Comparison of ENCODE assay signal across 31 cellular contexts in the genomic region with DNA sequence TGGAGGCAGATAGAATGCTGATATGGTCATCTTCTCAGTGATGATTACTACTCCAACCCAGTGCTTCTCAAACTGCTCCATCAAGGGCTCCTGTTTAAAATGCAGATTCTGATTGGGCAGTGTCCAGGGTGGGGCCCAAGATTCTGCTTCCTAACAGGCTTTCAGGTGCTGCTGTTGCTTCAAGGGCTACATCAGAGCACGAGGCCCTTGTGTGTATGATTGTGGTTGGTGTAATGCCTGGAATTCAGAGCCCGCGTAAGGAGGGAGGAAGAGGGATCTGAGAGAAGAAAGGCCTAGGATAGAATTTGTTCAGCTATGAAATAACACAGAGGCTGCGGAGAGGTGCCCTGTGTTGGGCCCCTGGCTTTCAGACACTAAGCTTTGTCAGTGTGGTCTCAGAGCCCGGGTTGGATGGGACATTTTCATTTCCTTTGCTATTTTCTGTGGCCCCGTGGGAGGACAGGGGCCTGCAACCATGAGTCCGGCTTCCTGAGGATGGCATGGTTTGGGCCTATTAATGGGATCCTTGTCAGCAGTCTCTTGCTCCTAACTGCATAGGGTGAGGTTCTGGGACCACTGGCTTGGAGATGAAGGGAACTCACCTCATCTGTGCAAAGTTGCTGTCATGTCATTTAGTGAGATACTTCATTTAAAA. TPM values are rescaled to one million over a fixed set of nuclear protein-coding genes. Genes with fewer than 3 reads are reported as not detected.
DNase-seq lines count a peak whose midpoint lies in the region; ATAC-seq, FAIRE-seq and TF ChIP-seq lines count a peak whose summit lies in the region.
"Had no signal": no experiment of that assay in that cellular context is flagged by ENCODE, and none has a peak within 500 bp of the region (broad histone marks: within the 10 kb centered on the region; RNA-seq: fewer than 3 reads in every experiment).

No MANE protein-coding gene starts in this region.

- no peaks in the 10 kb centered on the region for H4K20me1 ChIP-seq in K562 (replicated peaks; ENCODE audit: control insufficient read depth, insufficient read depth, low read length)

- H3K79me2 ChIP-seq in K562 (ENCODE audit: control insufficient read depth, insufficient read depth, low read length): no peaks in the 10 kb centered on the region

- no peaks in the 10 kb centered on the region for H3K4me1 ChIP-seq in right atrium auricular region
- H3K4me1 ChIP-seq in heart left ventricle: peaks cover 0 to 7% (median 0%) of the 10 kb centered on the region in 12 donors
- H3K4me1 ChIP-seq in K562 (replicated peaks in 1 of 2; ENCODE audit: control insufficient read depth in 2 of 2, insufficient read depth in 2 of 2, low read length in 2 of 2): no peaks in the 10 kb centered on the region
- no peaks in the 10 kb centered on the region for H3K4me1 ChIP-seq in aorta (ENCODE audit: control insufficient read depth in 1 of 2, insufficient read depth in 2 of 2, low read length in 2 of 2)
- H3K4me1 ChIP-seq: esophagus squamous epithelium, SJSA1 had no signal

- H3K4me3 ChIP-seq in right atrium auricular region (no peak overlapping the region), heart left ventricle (no peak overlapping the region), K562 (no peak overlapping the region), aorta (ENCODE audit: low read length in 2 of 2) (no peak overlapping the region)
- H3K4me3 ChIP-seq: cardiac muscle cell, coronary artery, esophagus squamous epithelium, SJSA1, smooth muscle cell had no signal

- intact Hi-C loops in heart left ventricle (cut with DNase I) (no loop called here), K562 (cut with micrococcal nuclease) (no loop called here), aorta (cut with DNase I) (no loop called here)

- H3K36me3 Mint-ChIP-seq in nephron progenitor cell (ENCODE audit: low read depth) (peaks cover 41% of the 10 kb centered on the region), glutamatergic neuron (ENCODE audit: unreplicated experiment) (peaks cover 14% of the 10 kb centered on the region), endothelial cell (ENCODE audit: low read depth, unreplicated experiment) (peaks cover 23% of the 10 kb centered on the region)

- H3K4me2 ChIP-seq in K562 (ENCODE audit: insufficient read depth, low read length): no peak overlapping the region
- H3K4me2 ChIP-seq: smooth muscle cell had no signal

- DNase-seq in right atrium auricular region (ENCODE audit: low spot score) (peak; percentile 50), heart left ventricle (no peak), K562 (ENCODE audit: extremely low read depth in 1 of 4, low spot score in 3 of 4) (no peak), nephron progenitor cell (no peak), aorta (peak; percentile 8 to 17), glutamatergic neuron (no peak), endothelial cell (ENCODE audit: low spot score) (no peak)
- DNase-seq: activated CD8-positive, alpha-beta T cell treated with anti-CD3 and anti-CD28 coated beads for 36 hours; activated T-cell treated with anti-CD3 and anti-CD28 coated beads for 4 hours; amygdala; COR-L47; esophagus squamous epithelium; GDM1; hippocampal formation; left cardiac atrium; NCI-H1417; NCI-H345; occipital lobe; stimulated activated CD4-positive, alpha-beta T cell treated with anti-CD3 and anti-CD28 coated beads, Interleukin-1b, Interleukin-23, amount 100 ng/mL, for 48 hours; stimulated activated CD8-positive, alpha-beta memory T cell treated with anti-CD3 and anti-CD28 coated beads, Interleukin-4, amount 100 ng/mL, for 48 hours had no signal

- H3K4me1 Mint-ChIP-seq in nephron progenitor cell (peaks cover 12% of the 10 kb centered on the region), glutamatergic neuron (ENCODE audit: low read depth, unreplicated experiment) (peaks cover 6% of the 10 kb centered on the region), endothelial cell (ENCODE audit: unreplicated experiment) (no peaks in the 10 kb centered on the region)
- H3K4me1 Mint-ChIP-seq: B cell had no signal

- 83 to 90% (median 86%) methylated on average over 7 of the region's 7 CpGs for WGBS in heart left ventricle, 4 donors
- 91% methylated on average over 7 of the region's 7 CpGs for WGBS in K562 (ENCODE audit: insufficient coverage, low coverage, missing lambda C conversion rate)
- WGBS in aorta, 2 donors: 83 to 86% methylated on average over 7 of the region's 7 CpGs

- no peaks in the 10 kb centered on the region for H3K9me3 Mint-ChIP-seq in nephron progenitor cell
- peaks cover 6% of the 10 kb centered on the region for H3K9me3 Mint-ChIP-seq in glutamatergic neuron (ENCODE audit: unreplicated experiment)
- H3K9me3 Mint-ChIP-seq in endothelial cell (ENCODE audit: unreplicated experiment): no peaks in the 10 kb centered on the region
- H3K9me3 Mint-ChIP-seq: activated CD8-positive, alpha-beta T cell treated with anti-CD3 and anti-CD28 coated beads for 36 hours; type B pancreatic cell had no signal

- no peak for FAIRE-seq in K562 (lab: Jason Lieb, UNC)
- FAIRE-seq: frontal cortex, RCC 7860, TTC549 had no signal

- in situ Hi-C loops in K562 (cut with MboI): no loop called here

- ATAC-seq in heart left ventricle: no peak
- peak; percentile 19 for ATAC-seq in K562
- ATAC-seq in aorta (ENCODE audit: low FRiP score): no peak
- ATAC-seq in GM19035 (IDR thresholded peaks at IDR 0.05; ENCODE audit: unreplicated experiment): no peak
- ATAC-seq: activated CD4-positive, CD25-positive, alpha-beta regulatory T cell treated with anti-CD3 and anti-CD28 coated beads, Interleukin-2, amount 50 U/mL, for 24 hours; activated CD8-positive, alpha-beta T cell treated with anti-CD3 and anti-CD28 coated beads for 36 hours; left cardiac atrium had no signal

- BruUV-seq in K562 (replicated peaks; lab: Mats Ljungman, UMichigan): no TSS peak

- no peaks in the 10 kb centered on the region for H3K9me1 ChIP-seq in K562 (ENCODE audit: control insufficient read depth, insufficient read depth, low read length)

- H3K27me3 ChIP-seq in right atrium auricular region: no peaks in the 10 kb centered on the region
- no peaks in the 10 kb centered on the region for H3K27me3 ChIP-seq in heart left ventricle
- H3K27me3 ChIP-seq in K562 (ENCODE audit: control insufficient read depth in 2 of 2, insufficient read depth in 2 of 2, low read length in 2 of 2): no peaks in the 10 kb centered on the region
- no peaks in the 10 kb centered on the region for H3K27me3 ChIP-seq in aorta (ENCODE audit: control insufficient read depth in 1 of 2, insufficient read depth in 2 of 2, low read length in 1 of 2)
- H3K27me3 ChIP-seq: cardiac muscle cell, esophagus squamous epithelium, SJSA1 had no signal

- H3K4me3 Mint-ChIP-seq in nephron progenitor cell (no peak overlapping the region), glutamatergic neuron (ENCODE audit: unreplicated experiment) (no peak overlapping the region), endothelial cell (ENCODE audit: unreplicated experiment) (no peak overlapping the region)
- H3K4me3 Mint-ChIP-seq: activated CD8-positive, alpha-beta T cell treated with anti-CD3 and anti-CD28 coated beads for 36 hours; B cell; type B pancreatic cell had no signal

- no peak overlapping the region for H2AFZ ChIP-seq in K562 (ENCODE audit: low read depth, low read length)

- CTCF ChIA-PET in K562 (lab: Yijun Ruan, JAX; ENCODE audit: low intra/inter-chr PET ratio): no interaction called here

- H3K27me3 Mint-ChIP-seq in nephron progenitor cell (ENCODE audit: low read depth, poor library complexity): peaks cover 10% of the 10 kb centered on the region
- H3K27me3 Mint-ChIP-seq in glutamatergic neuron (ENCODE audit: unreplicated experiment): peaks cover 5% of the 10 kb centered on the region
- H3K27me3 Mint-ChIP-seq in endothelial cell (ENCODE audit: unreplicated experiment): peaks cover 3% of the 10 kb centered on the region
- H3K27me3 Mint-ChIP-seq: activated CD8-positive, alpha-beta T cell treated with anti-CD3 and anti-CD28 coated beads for 36 hours; B cell; type B pancreatic cell had no signal

- no peak for TF ChIP-seq RAD21 in K562 (CRISPR knock-in tag; conservative IDR thresholded peaks at IDR 0.05 in 1 of 2, IDR thresholded peaks at IDR 0.05 in 1 of 2)

- H3K27ac Mint-ChIP-seq in nephron progenitor cell (peak overlapping the region; percentile 83), glutamatergic neuron (ENCODE audit: unreplicated experiment) (no peak overlapping the region), endothelial cell (ENCODE audit: unreplicated experiment) (no peak overlapping the region)
- H3K27ac Mint-ChIP-seq: activated CD8-positive, alpha-beta T cell treated with anti-CD3 and anti-CD28 coated beads for 36 hours; B cell; type B pancreatic cell had no signal

- H3K27ac ChIP-seq in right atrium auricular region (no peak overlapping the region), heart left ventricle (no peak overlapping the region), K562 (ENCODE audit: extremely low read depth, low read depth, low read length) (no peak overlapping the region), aorta (ENCODE audit: low read depth in 1 of 2, low read length in 2 of 2) (no peak overlapping the region)
- H3K27ac ChIP-seq: cardiac muscle cell, coronary artery, esophagus squamous epithelium, SJSA1 had no signal

- H3K36me3 ChIP-seq in right atrium auricular region: no peaks in the 10 kb centered on the region
- H3K36me3 ChIP-seq in heart left ventricle: peaks cover 0 to 27% (median 10%) of the 10 kb centered on the region in 9 donors
- peaks cover 33% of the 10 kb centered on the region; the same call in 2 of the 3 replicates for H3K36me3 ChIP-seq in K562 (ENCODE audit: control insufficient read depth, insufficient read depth, low read length)
- peaks cover 0 to 2% of the 10 kb centered on the region in 2 donors for H3K36me3 ChIP-seq in aorta (ENCODE audit: control insufficient read depth in 1 of 2, insufficient read depth in 2 of 2, low read length in 1 of 2)
- H3K36me3 ChIP-seq: cardiac muscle cell had no signal

- TF ChIP-seq POLR2A in heart left ventricle (IDR thresholded peaks at IDR 0.05) (no peak), K562 (conservative IDR thresholded peaks at IDR 0.05) (no peak)

- POLR2A ChIA-PET in K562 (lab: Yijun Ruan, JAX): interaction anchor here (0.7 to 1.2 kb wide), 3 partner anchors 8 to 25 kb away, joined by 3 to 4 read pairs (median 3); no protein-coding TSS in a partner anchor

- no peak overlapping the region for H3K9ac ChIP-seq in K562 (ENCODE audit: insufficient read depth in 1 of 2, low read depth in 2 of 2, low read length in 2 of 2)

- TF ChIP-seq CTCF in right atrium auricular region (IDR thresholded peaks at IDR 0.05): no peak
- TF ChIP-seq CTCF in heart left ventricle (IDR thresholded peaks at IDR 0.05): no peak
- TF ChIP-seq CTCF in K562 (IDR thresholded peaks at IDR 0.05 in 2 of 3, conservative IDR thresholded peaks at IDR 0.05 in 1 of 3; ENCODE audit: insufficient read depth in 2 of 3, low read depth in 1 of 3, low read length in 3 of 3): no peak
- no peak for TF ChIP-seq CTCF in nephron progenitor cell (IDR thresholded peaks at IDR 0.05)
- TF ChIP-seq CTCF in glutamatergic neuron (IDR thresholded peaks at IDR 0.05; ENCODE audit: partially characterized antibody, unreplicated experiment): no peak
- TF ChIP-seq CTCF in endothelial cell (IDR thresholded peaks at IDR 0.05; ENCODE audit: unreplicated experiment): no peak

- no peaks in the 10 kb centered on the region for H3K9me3 ChIP-seq in right atrium auricular region
- no peaks in the 10 kb centered on the region for H3K9me3 ChIP-seq in heart left ventricle
- no peaks in the 10 kb centered on the region for H3K9me3 ChIP-seq in K562 (replicated peaks; ENCODE audit: control insufficient read depth, insufficient read depth, low read depth, low read length)
- no peaks in the 10 kb centered on the region for H3K9me3 ChIP-seq in aorta (ENCODE audit: control insufficient read depth, low read length)
- H3K9me3 ChIP-seq: esophagus squamous epithelium, SJSA1 had no signal

- TF ChIP-seq EP300 in K562 (IDR thresholded peaks at IDR 0.05; ENCODE audit: low read length): no peak

RNA-seq across cellular contexts. Expression of gene ATP1B3, which starts 53.0 kb away (rescaled TPM):
- total RNA-seq in right atrium auricular region (10 to 100 TPM; 33.7 to 44.7 TPM), heart left ventricle (10 to 100 TPM; 19.1 to 78.6 (median 46.1) TPM), K562 (2014; rRNA removed) (48.3 and 68.9 TPM in 2 replicates), K562 (2014; rRNA removed; fragmentation: Illumina TruSeq; extraction: Trizol) (181 and 192 TPM in 2 replicates), K562 (2015; rRNA removed; fragmentation: Illumina TruSeq; extraction: Trizol) (109 and 113 TPM in 2 replicates), K562 (2021) (201 and 202 TPM in 2 replicates), aorta (100 to 1,000 TPM; 127 to 128 TPM), glutamatergic neuron (ENCODE audit: unreplicated experiment) (184 TPM), endothelial cell (ENCODE audit: unreplicated experiment) (273 TPM)
- polyA plus RNA-seq in heart left ventricle (10 to 100 TPM; 30.6 to 90.0 TPM), K562 (2011; rRNA removed) (166 and 168 TPM in 2 replicates), K562 (2014; fragmentation: Illumina TruSeq; extraction: Trizol) (153 and 179 TPM in 2 replicates), K562 (2014; fragmentation: Nextera tagmentation; extraction: Ambion mirVana) (10 to 100 TPM; 81.6 to 95.3 TPM), K562 (2014; rRNA removed) (107 and 123 TPM in 2 replicates), aorta (100 to 1,000 TPM in 1 of 2 donors, 10 to 100 TPM in 1; 94.9 to 142 TPM)
- total RNA-seq in K562 (2011; cell fraction: chromatin; rRNA removed; ENCODE audit: low replicate concordance): 155 and 386 TPM in 2 replicates
- total RNA-seq in K562 (2011; cell fraction: nucleolus; rRNA removed): 130 and 132 TPM in 2 replicates
- 338 and 395 TPM in 2 replicates for total RNA-seq in K562 (2011; cell fraction: nucleoplasm; rRNA removed)
- 60.8 and 184 TPM in 2 replicates for polyA plus RNA-seq in K562 (2011; cell fraction: cytosol; rRNA removed)
- 54.2 and 111 TPM in 2 replicates for polyA plus RNA-seq in K562 (2011; cell fraction: nucleus; rRNA removed)
- 169 and 188 TPM in 2 replicates for polyA plus RNA-seq in K562 (2012)
- 226 and 248 TPM in 2 replicates for polyA minus RNA-seq in K562 (2011; rRNA and poly(A)+ RNA removed)
- polyA minus RNA-seq in K562 (2011; cell fraction: cytosol; rRNA and poly(A)+ RNA removed): 62.8 and 80.9 TPM in 2 replicates
- polyA minus RNA-seq in K562 (2011; cell fraction: nucleus; rRNA and poly(A)+ RNA removed): 22.8 and 33.3 TPM in 2 replicates

Comparison
In these comparisons a context has a peak if more than half of its experiments do, and no peak if none do; other contexts are left out.
1. DNase-seq: peak in right atrium auricular region (single experiment) and aorta (2 of 2); none in heart left ventricle (0 of 5), K562 (0 of 4), nephron progenitor cell (single experiment), glutamatergic neuron (single experiment) and endothelial cell (single experiment).